Comparison of ENCODE assay signal across 8 cellular contexts in the genomic region with DNA sequence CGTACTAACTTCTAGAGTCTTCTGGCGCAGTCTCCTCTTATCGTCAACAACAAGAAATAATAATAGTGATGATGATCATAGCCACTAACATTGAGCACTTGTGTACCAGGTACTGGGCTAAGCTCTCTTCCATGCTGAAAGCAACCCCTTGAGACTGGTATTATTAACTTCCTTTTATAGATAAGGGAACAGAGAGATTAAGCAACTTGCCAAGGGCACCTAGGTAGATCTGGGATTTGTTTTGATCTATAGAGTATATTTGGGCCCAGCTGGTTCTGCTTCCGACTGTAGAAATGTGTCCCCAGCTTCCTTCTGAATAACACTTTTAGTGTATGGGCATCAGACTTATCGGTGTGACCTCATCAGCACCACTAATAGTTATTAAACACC. TPM values are rescaled to one million over a fixed set of nuclear protein-coding genes. Genes with fewer than 3 reads are reported as not detected.
DNase-seq lines count a peak whose midpoint lies in the region; ATAC-seq and TF ChIP-seq lines count a peak whose summit lies in the region.

No MANE protein-coding gene starts in this region.

- H3K27me3 Mint-ChIP-seq in activated CD8-positive, alpha-beta memory T cell treated with anti-CD3 and anti-CD28 coated beads, Interleukin-2, amount 10 ng/mL, durations not matched to agents 7 days and 5 days: peaks cover 21% of the 10 kb centered on the region
- peaks cover 10% of the 10 kb centered on the region for H3K27me3 Mint-ChIP-seq in activated T-helper 2 cell treated with anti-CD3 and anti-CD28 coated beads, Interferon-gamma antibody, Interleukin-2, Interleukin-4, amounts not matched to agents 10 μg/mL and 5 μg/mL and 100 μg/mL, durations not matched to agents 14 hours and 24 hours and 36 hours (ENCODE audit: low read depth)

- TF ChIP-seq CTCF in left lung (IDR thresholded peaks at IDR 0.05): no peak

- H3K4me3 Mint-ChIP-seq in activated CD8-positive, alpha-beta memory T cell treated with anti-CD3 and anti-CD28 coated beads, Interleukin-2, amount 10 ng/mL, durations not matched to agents 7 days and 5 days: peak overlapping the region; percentile 73
- peak overlapping the region; percentile 88 for H3K4me3 Mint-ChIP-seq in activated T-helper 2 cell treated with anti-CD3 and anti-CD28 coated beads, Interferon-gamma antibody, Interleukin-2, Interleukin-4, amounts not matched to agents 10 μg/mL and 5 μg/mL and 100 μg/mL, durations not matched to agents 14 hours and 24 hours and 36 hours (ENCODE audit: low read depth)

- intact Hi-C loops in activated T-helper 2 cell treated with anti-CD3 and anti-CD28 coated beads, Interferon-gamma antibody, Interleukin-2, Interleukin-4, amounts not matched to agents 10 μg/mL and 5 μg/mL and 100 μg/mL, durations not matched to agents 14 hours and 24 hours and 36 hours (cut with micrococcal nuclease): no loop called here
- intact Hi-C loops in left lung (cut with DNase I): no loop called here

- H3K27ac Mint-ChIP-seq in activated CD8-positive, alpha-beta memory T cell treated with anti-CD3 and anti-CD28 coated beads, Interleukin-2, amount 10 ng/mL, durations not matched to agents 7 days and 5 days: no peak overlapping the region
- H3K27ac Mint-ChIP-seq in activated T-helper 2 cell treated with anti-CD3 and anti-CD28 coated beads, Interferon-gamma antibody, Interleukin-2, Interleukin-4, amounts not matched to agents 10 μg/mL and 5 μg/mL and 100 μg/mL, durations not matched to agents 14 hours and 24 hours and 36 hours: no peak overlapping the region

- CTCF ChIA-PET in activated CD8-positive, alpha-beta memory T cell treated with anti-CD3 and anti-CD28 coated beads, Interleukin-2, amount 10 ng/mL, durations not matched to agents 7 days and 5 days (lab: Charles Lee): interaction anchor here (1.0 to 12.5 kb wide), 3 partner anchors 8 to 84 kb away, joined by 5 to 339 read pairs (median 109); no protein-coding TSS in a partner anchor

- H3K27ac ChIP-seq in left lung (peak overlapping the region; percentile 76 to 84), temporal lobe (ENCODE audit: low read depth, low read length) (peak overlapping the region; percentile 93)

- peaks cover 0 to 16% of the 10 kb centered on the region in 2 donors for H3K27me3 ChIP-seq in left lung

- H3K4me1 Mint-ChIP-seq in activated CD8-positive, alpha-beta memory T cell treated with anti-CD3 and anti-CD28 coated beads, Interleukin-2, amount 10 ng/mL, durations not matched to agents 7 days and 5 days: peaks cover 38% of the 10 kb centered on the region
- peaks cover 38% of the 10 kb centered on the region for H3K4me1 Mint-ChIP-seq in activated T-helper 2 cell treated with anti-CD3 and anti-CD28 coated beads, Interferon-gamma antibody, Interleukin-2, Interleukin-4, amounts not matched to agents 10 μg/mL and 5 μg/mL and 100 μg/mL, durations not matched to agents 14 hours and 24 hours and 36 hours (ENCODE audit: low read depth)

- no peaks in the 10 kb centered on the region for H3K9me3 Mint-ChIP-seq in activated CD8-positive, alpha-beta memory T cell treated with anti-CD3 and anti-CD28 coated beads, Interleukin-2, amount 10 ng/mL, durations not matched to agents 7 days and 5 days (ENCODE audit: low read depth)
- no peaks in the 10 kb centered on the region for H3K9me3 Mint-ChIP-seq in activated T-helper 2 cell treated with anti-CD3 and anti-CD28 coated beads, Interferon-gamma antibody, Interleukin-2, Interleukin-4, amounts not matched to agents 10 μg/mL and 5 μg/mL and 100 μg/mL, durations not matched to agents 14 hours and 24 hours and 36 hours

- no peaks in the 10 kb centered on the region for H3K36me3 ChIP-seq in left lung

- no peaks in the 10 kb centered on the region for H3K9me3 ChIP-seq in left lung

- no peak for ATAC-seq in activated CD8-positive, alpha-beta memory T cell treated with anti-CD3 and anti-CD28 coated beads, Interleukin-2, amount 10 ng/mL, durations not matched to agents 7 days and 5 days
- ATAC-seq in left lung (no peak), GM21360 (IDR thresholded peaks at IDR 0.05; ENCODE audit: unreplicated experiment) (no peak)

- H3K4me3 ChIP-seq in left lung: peak overlapping the region in 1 of 2 donors; percentile 56

- H3K36me3 Mint-ChIP-seq in activated CD8-positive, alpha-beta memory T cell treated with anti-CD3 and anti-CD28 coated beads, Interleukin-2, amount 10 ng/mL, durations not matched to agents 7 days and 5 days: peaks cover 4% of the 10 kb centered on the region
- no peaks in the 10 kb centered on the region for H3K36me3 Mint-ChIP-seq in activated T-helper 2 cell treated with anti-CD3 and anti-CD28 coated beads, Interferon-gamma antibody, Interleukin-2, Interleukin-4, amounts not matched to agents 10 μg/mL and 5 μg/mL and 100 μg/mL, durations not matched to agents 14 hours and 24 hours and 36 hours (ENCODE audit: low read depth)

- peaks cover 7 to 48% of the 10 kb centered on the region in 2 donors for H3K4me1 ChIP-seq in left lung

- no peak for DNase-seq in activated CD8-positive, alpha-beta memory T cell treated with anti-CD3 and anti-CD28 coated beads, Interleukin-2, amount 10 ng/mL, durations not matched to agents 7 days and 5 days
- no peak for DNase-seq in activated CD8-positive, alpha-beta memory T cell treated with anti-CD3 and anti-CD28 coated beads for 24 hours
- no peak for DNase-seq in activated T-helper 2 cell treated with anti-CD3 and anti-CD28 coated beads, Interferon-gamma antibody, Interleukin-2, Interleukin-4, amounts not matched to agents 10 μg/mL and 5 μg/mL and 100 μg/mL, durations not matched to agents 14 hours and 24 hours and 36 hours (ENCODE audit: low spot score)
- DNase-seq in left lung (no peak), MV-4-11 (lab: John Stamatoyannopoulos, UW) (no peak), activated gamma-delta T cell treated with Interleukin-2 at 50 U/mL for 16 hours (no peak)

RNA-seq across cellular contexts. Expression of a gene that starts 1.1 kb away (rescaled TPM):
- 1 to 10 TPM; 5.8 to 5.9 TPM for total RNA-seq in activated CD8-positive, alpha-beta memory T cell treated with anti-CD3 and anti-CD28 coated beads, Interleukin-2, amount 10 ng/mL, durations not matched to agents 7 days and 5 days
- 9.4 and 11.0 TPM in 2 replicates for total RNA-seq in activated T-helper 2 cell treated with anti-CD3 and anti-CD28 coated beads, Interferon-gamma antibody, Interleukin-2, Interleukin-4, amounts not matched to agents 10 μg/mL and 5 μg/mL and 100 μg/mL, durations not matched to agents 14 hours and 24 hours and 36 hours
- 10 to 100 TPM; 33.7 to 40.8 TPM for total RNA-seq in left lung
- total RNA-seq in temporal lobe: 5.7 TPM

RNA-seq across cellular contexts. Expression of a gene that starts 1.3 kb away (rescaled TPM):
- not detected for total RNA-seq in activated CD8-positive, alpha-beta memory T cell treated with anti-CD3 and anti-CD28 coated beads, Interleukin-2, amount 10 ng/mL, durations not matched to agents 7 days and 5 days
- total RNA-seq in activated T-helper 2 cell treated with anti-CD3 and anti-CD28 coated beads, Interferon-gamma antibody, Interleukin-2, Interleukin-4, amounts not matched to agents 10 μg/mL and 5 μg/mL and 100 μg/mL, durations not matched to agents 14 hours and 24 hours and 36 hours: not detected in 2 replicates
- total RNA-seq in left lung (under 1 TPM; 0.58 to 0.85 TPM), temporal lobe (not detected)

RNA-seq across cellular contexts. Expression of a gene that starts 29.5 kb away (rescaled TPM):
- under 1 TPM in 1 of 2 experiments, not detected in 1; 0.09 TPM for total RNA-seq in activated CD8-positive, alpha-beta memory T cell treated with anti-CD3 and anti-CD28 coated beads, Interleukin-2, amount 10 ng/mL, durations not matched to agents 7 days and 5 days
- total RNA-seq in activated T-helper 2 cell treated with anti-CD3 and anti-CD28 coated beads, Interferon-gamma antibody, Interleukin-2, Interleukin-4, amounts not matched to agents 10 μg/mL and 5 μg/mL and 100 μg/mL, durations not matched to agents 14 hours and 24 hours and 36 hours: 0.05 and 0.16 TPM in 2 replicates
- total RNA-seq in left lung (10 to 100 TPM; 34.7 to 41.5 TPM), temporal lobe (15.0 TPM)

RNA-seq across cellular contexts. Expression of a gene that starts 42.0 kb away (rescaled TPM):
- total RNA-seq in activated CD8-positive, alpha-beta memory T cell treated with anti-CD3 and anti-CD28 coated beads, Interleukin-2, amount 10 ng/mL, durations not matched to agents 7 days and 5 days: not detected
- total RNA-seq in activated T-helper 2 cell treated with anti-CD3 and anti-CD28 coated beads, Interferon-gamma antibody, Interleukin-2, Interleukin-4, amounts not matched to agents 10 μg/mL and 5 μg/mL and 100 μg/mL, durations not matched to agents 14 hours and 24 hours and 36 hours: not detected in 2 replicates
- total RNA-seq in left lung: not detected
- not detected for total RNA-seq in temporal lobe

RNA-seq across cellular contexts. Expression of a gene that starts 56.3 kb away (rescaled TPM):
- not detected for total RNA-seq in activated CD8-positive, alpha-beta memory T cell treated with anti-CD3 and anti-CD28 coated beads, Interleukin-2, amount 10 ng/mL, durations not matched to agents 7 days and 5 days
- total RNA-seq in activated T-helper 2 cell treated with anti-CD3 and anti-CD28 coated beads, Interferon-gamma antibody, Interleukin-2, Interleukin-4, amounts not matched to agents 10 μg/mL and 5 μg/mL and 100 μg/mL, durations not matched to agents 14 hours and 24 hours and 36 hours: not detected in 2 replicates
- total RNA-seq in left lung (not detected), temporal lobe (not detected)

Comparison
In these comparisons a context has a peak if more than half of its experiments do, and no peak if none do; other contexts are left out.
1. RNA of a gene that starts 29.5 kb away (total RNA-seq): 34.7 to 41.5 TPM in left lung and 15.0 TPM in temporal lobe (single experiment); 0.09 TPM in activated CD8-positive, alpha-beta memory T cell treated with anti-CD3 and anti-CD28 coated beads, Interleukin-2, amount 10 ng/mL, durations not matched to agents 7 days and 5 days and 0.05 to 0.16 TPM in activated T-helper 2 cell treated with anti-CD3 and anti-CD28 coated beads, Interferon-gamma antibody, Interleukin-2, Interleukin-4, amounts not matched to agents 10 μg/mL and 5 μg/mL and 100 μg/mL, durations not matched to agents 14 hours and 24 hours and 36 hours; every median in the first group is over 10 times any median in the second.